Comparison of ENCODE assay signal across 24 cellular contexts in genomic region chr12:12273291-12273957, GRCh38. TPM values are rescaled to one million over a fixed set of nuclear protein-coding genes. Genes with fewer than 3 reads are reported as not detected.
DNase-seq lines count a peak whose midpoint lies in the region; TF ChIP-seq lines count a peak whose summit lies in the region.
"Had no signal": no experiment of that assay in that cellular context is flagged by ENCODE, and none has a peak within 500 bp of the region (broad histone marks: within the 10 kb centered on the region; RNA-seq: fewer than 3 reads in every experiment).

No MANE protein-coding gene starts in this region.

- H3K27ac ChIP-seq in AG04450 (ENCODE audit: low read depth, low read length) (peak overlapping the region; percentile 47), neuronal stem cell (replicated peaks; ENCODE audit: low read length) (no peak overlapping the region)
- H3K27ac ChIP-seq: esophagus muscularis mucosa, prostate gland, spleen had no signal

- no CpG with 5 or more reads among the region's 4 CpGs for WGBS in neuronal stem cell (ENCODE audit: extremely low coverage in 2 of 2, insufficient read length in 2 of 2, insufficient replicate concordance in 1 of 2), 2 donors

- H3K14ac ChIP-seq in neuronal stem cell (ENCODE audit: low read length) = no peak overlapping the region

- H3K27ac Mint-ChIP-seq in chondrocyte (ENCODE audit: unreplicated experiment) = peak overlapping the region; percentile 53
- H3K27ac Mint-ChIP-seq in activated naive CD4-positive, alpha-beta T cell treated with anti-CD3 and anti-CD28 coated beads for 36 hours = no peak overlapping the region
- H3K27ac Mint-ChIP-seq: activated naive CD8-positive, alpha-beta T cell treated with anti-CD3 and anti-CD28 coated beads, Interleukin-2, amount 50 U/mL, for 24 hours; activated T-helper 1 cell treated with anti-CD3 and anti-CD28 coated beads, Interleukin-12 subunit alpha, Interleukin-12 subunit beta, Interleukin-2, Interleukin-4 antibody, amounts not matched to agents 30 ng/mL and 10 ng/mL and 1 ng/mL, durations not matched to agents 14 hours and 24 hours and 36 hours; CD14-positive monocyte; immature natural killer cell; memory B cell; natural killer cell; T-helper 1 cell treated with Interleukin-12 subunit alpha and Interleukin-12 subunit beta and Interleukin-4 antibody, amounts not matched to agents 30 μg/mL and 1 μg/mL, for 36 hours had no signal

- peaks cover 0 to 2% of the 10 kb centered on the region in 2 donors for H3K4me1 ChIP-seq in neuronal stem cell (ENCODE audit: control insufficient read depth in 2 of 2, insufficient read depth in 1 of 2, low read depth in 1 of 2, low read length in 2 of 2)
- H3K4me1 ChIP-seq: esophagus muscularis mucosa, prostate gland, spleen had no signal

- H2BK120ac ChIP-seq in neuronal stem cell (ENCODE audit: low read depth, low read length) = no peak overlapping the region

- H3K18ac ChIP-seq in neuronal stem cell (ENCODE audit: low read length) = no peak overlapping the region

- no peak overlapping the region for H3K4me3 Mint-ChIP-seq in chondrocyte (ENCODE audit: unreplicated experiment)
- no peak overlapping the region for H3K4me3 Mint-ChIP-seq in activated naive CD4-positive, alpha-beta T cell treated with anti-CD3 and anti-CD28 coated beads for 36 hours
- H3K4me3 Mint-ChIP-seq: activated naive CD8-positive, alpha-beta T cell treated with anti-CD3 and anti-CD28 coated beads, Interleukin-2, amount 50 U/mL, for 24 hours; activated T-helper 1 cell treated with anti-CD3 and anti-CD28 coated beads, Interleukin-12 subunit alpha, Interleukin-12 subunit beta, Interleukin-2, Interleukin-4 antibody, amounts not matched to agents 30 ng/mL and 10 ng/mL and 1 ng/mL, durations not matched to agents 14 hours and 24 hours and 36 hours; CD14-positive monocyte; immature natural killer cell; memory B cell; natural killer cell; T-helper 1 cell treated with Interleukin-12 subunit alpha and Interleukin-12 subunit beta and Interleukin-4 antibody, amounts not matched to agents 30 μg/mL and 1 μg/mL, for 36 hours; WTC11 had no signal

- no peak overlapping the region for H3K4me2 ChIP-seq in neuronal stem cell (ENCODE audit: insufficient read depth, low read length, poor library complexity, severe bottlenecking)

- TF ChIP-seq CTCF in AG04450 (IDR thresholded peaks at IDR 0.05; ENCODE audit: low read depth, low read length) (no peak), chondrocyte (IDR thresholded peaks at IDR 0.05) (no peak)

- peaks cover 14% of the 10 kb centered on the region for H3K9me3 Mint-ChIP-seq in chondrocyte (ENCODE audit: low read depth)
- peaks cover 8% of the 10 kb centered on the region for H3K9me3 Mint-ChIP-seq in activated naive CD4-positive, alpha-beta T cell treated with anti-CD3 and anti-CD28 coated beads for 36 hours
- H3K9me3 Mint-ChIP-seq: T-helper 1 cell treated with Interleukin-12 subunit alpha and Interleukin-12 subunit beta and Interleukin-4 antibody, amounts not matched to agents 30 μg/mL and 1 μg/mL, for 36 hours had no signal

- H2AFZ ChIP-seq in neuronal stem cell (ENCODE audit: low read length) = peak overlapping the region; percentile 13

- H3K23ac ChIP-seq in neuronal stem cell (ENCODE audit: low read depth, low read length, poor library complexity) = no peak overlapping the region

- no peaks in the 10 kb centered on the region for H3K79me1 ChIP-seq in neuronal stem cell (ENCODE audit: low read depth, low read length)

- H2BK12ac ChIP-seq in neuronal stem cell (ENCODE audit: low read length) = no peak overlapping the region

- no peak overlapping the region for H3K4ac ChIP-seq in neuronal stem cell (ENCODE audit: low read length)

- intact Hi-C loops in activated naive CD4-positive, alpha-beta T cell treated with anti-CD3 and anti-CD28 coated beads for 36 hours (cut with micrococcal nuclease) = no loop called here

- no peak overlapping the region for H3K9ac ChIP-seq in neuronal stem cell (ENCODE audit: low read depth, low read length, poor library complexity)

- no peak overlapping the region for H2AK5ac ChIP-seq in neuronal stem cell (ENCODE audit: low read depth, low read length)

- H4K8ac ChIP-seq in neuronal stem cell (ENCODE audit: low read depth, low read length) = no peak overlapping the region

- H3K27me3 ChIP-seq in AG04450 (ENCODE audit: control insufficient read depth, insufficient read depth, low read length) (no peaks in the 10 kb centered on the region), neuronal stem cell (ENCODE audit: control insufficient read depth in 3 of 3, insufficient read depth in 3 of 3, low read depth in 1 of 3, low read length in 3 of 3) (no peaks in the 10 kb centered on the region)
- H3K27me3 ChIP-seq: esophagus muscularis mucosa had no signal

- peaks cover 8% of the 10 kb centered on the region; the same call in 1 of the 2 replicates for H3K9me3 ChIP-seq in AG04450 (ENCODE audit: control insufficient read depth, insufficient read depth, low read length)
- no peaks in the 10 kb centered on the region for H3K9me3 ChIP-seq in neuronal stem cell (replicated peaks in 1 of 2; ENCODE audit: control insufficient read depth in 2 of 2, insufficient read depth in 1 of 2, low read depth in 1 of 2, low read length in 2 of 2)
- H3K9me3 ChIP-seq: prostate gland had no signal

- H3K36me3 ChIP-seq in neuronal stem cell (replicated peaks in 1 of 2; ENCODE audit: control insufficient read depth in 2 of 2, insufficient read depth in 2 of 2, low read length in 2 of 2) = no peaks in the 10 kb centered on the region
- H3K36me3 ChIP-seq: esophagus muscularis mucosa, prostate gland, spleen had no signal

- H3K4me3 ChIP-seq in AG04450 (ENCODE audit: low read depth, low read length) = no peak overlapping the region
- H3K4me3 ChIP-seq in neuronal stem cell (ENCODE audit: low read length in 2 of 2) = no peak overlapping the region
- H3K4me3 ChIP-seq: esophagus muscularis mucosa, prostate gland, spleen had no signal

- H3K36me3 Mint-ChIP-seq in chondrocyte (ENCODE audit: low read depth) = peaks cover 3% of the 10 kb centered on the region
- no peaks in the 10 kb centered on the region for H3K36me3 Mint-ChIP-seq in activated naive CD4-positive, alpha-beta T cell treated with anti-CD3 and anti-CD28 coated beads for 36 hours (ENCODE audit: low read depth)
- H3K36me3 Mint-ChIP-seq: CD14-positive monocyte, immature natural killer cell, natural killer cell, WTC11 had no signal

- no peaks in the 10 kb centered on the region for H3K27me3 Mint-ChIP-seq in chondrocyte (ENCODE audit: low read depth)
- H3K27me3 Mint-ChIP-seq in activated naive CD4-positive, alpha-beta T cell treated with anti-CD3 and anti-CD28 coated beads for 36 hours (ENCODE audit: low read depth) = no peaks in the 10 kb centered on the region

- no peak overlapping the region for H2BK5ac ChIP-seq in neuronal stem cell (ENCODE audit: low read length)

- no peak overlapping the region for H4K91ac ChIP-seq in neuronal stem cell (ENCODE audit: low read depth, low read length, poor library complexity)

- peaks cover 10% of the 10 kb centered on the region for H3K4me1 Mint-ChIP-seq in chondrocyte (ENCODE audit: low read depth)
- H3K4me1 Mint-ChIP-seq in activated naive CD4-positive, alpha-beta T cell treated with anti-CD3 and anti-CD28 coated beads for 36 hours (ENCODE audit: low read depth) = no peaks in the 10 kb centered on the region
- H3K4me1 Mint-ChIP-seq: activated naive CD8-positive, alpha-beta T cell treated with anti-CD3 and anti-CD28 coated beads, Interleukin-2, amount 50 U/mL, for 24 hours; CD14-positive monocyte; immature natural killer cell; memory B cell; natural killer cell had no signal

- POLR2A ChIA-PET in AG04450 (lab: Yijun Ruan, JAX) = no interaction called here

- H2BK15ac ChIP-seq in neuronal stem cell (ENCODE audit: low read length) = no peak overlapping the region

- CTCF ChIA-PET in AG04450 (lab: Charles Lee) = interaction anchor here (0.7 kb wide), 1 partner anchor 77 kb away, joined by 3 read pairs; the partner anchor contains the start of gene MANSC1
- CTCF ChIA-PET in activated naive CD4-positive, alpha-beta T cell treated with anti-CD3 and anti-CD28 coated beads for 36 hours (lab: Charles Lee) = interaction anchor here (1.1 to 1.3 kb wide), 2 partner anchors 240 to 914 kb away, joined by 3 to 5 read pairs; no protein-coding TSS in a partner anchor

- DNase-seq in AG04450 (ENCODE audit: low read depth, low spot score) (no peak), LHCN-M2 (ENCODE audit: low read depth) (peak; percentile 17), chondrocyte (ENCODE audit: low spot score) (no peak), neuronal stem cell (ENCODE audit: low spot score) (no peak), NCI-H345 (lab: John Stamatoyannopoulos, UW) (no peak), DMS153 (lab: John Stamatoyannopoulos, UW) (no peak), hippocampal formation (lab: John Stamatoyannopoulos, UW) (no peak)
- DNase-seq in activated naive CD4-positive, alpha-beta T cell treated with anti-CD3 and anti-CD28 coated beads for 36 hours = no peak
- DNase-seq: activated naive CD8-positive, alpha-beta T cell treated with anti-CD3 and anti-CD28 coated beads, Interleukin-2, amount 50 U/mL, for 24 hours; caudate nucleus; glutamatergic neuron; immature natural killer cell; MV-4-11; natural killer cell; NCI-H187; NCI-H446; spleen had no signal

RNA-seq across cellular contexts. Expression of gene LRP6, which starts 6.6 kb away (rescaled TPM):
- 18.4 and 21.2 TPM in 2 replicates for polyA plus RNA-seq in AG04450 (2011; rRNA removed)
- polyA minus RNA-seq in AG04450 (2011; rRNA and poly(A)+ RNA removed) = 145 and 160 TPM in 2 replicates
- total RNA-seq in LHCN-M2 (2014; rRNA removed) (8.0 and 10.3 TPM in 2 replicates), chondrocyte (39.0 to 41.4 TPM (median 40.2 TPM) in 3 replicates)
- polyA plus RNA-seq in LHCN-M2 (2012) = 5.4 TPM
- 20.3 TPM for polyA plus RNA-seq in neuronal stem cell (2013, experiment 1 of 2)
- polyA plus RNA-seq in neuronal stem cell (2013, experiment 2 of 2) = 20.1 TPM
- total RNA-seq in activated naive CD4-positive, alpha-beta T cell treated with anti-CD3 and anti-CD28 coated beads for 36 hours = 1 to 10 TPM; 3.9 to 4.1 TPM
- polyA plus RNA-seq: CD14-positive monocyte, immature natural killer cell had no signal
